Comparison of ENCODE assay signal across 8 cellular contexts in the genomic region with DNA sequence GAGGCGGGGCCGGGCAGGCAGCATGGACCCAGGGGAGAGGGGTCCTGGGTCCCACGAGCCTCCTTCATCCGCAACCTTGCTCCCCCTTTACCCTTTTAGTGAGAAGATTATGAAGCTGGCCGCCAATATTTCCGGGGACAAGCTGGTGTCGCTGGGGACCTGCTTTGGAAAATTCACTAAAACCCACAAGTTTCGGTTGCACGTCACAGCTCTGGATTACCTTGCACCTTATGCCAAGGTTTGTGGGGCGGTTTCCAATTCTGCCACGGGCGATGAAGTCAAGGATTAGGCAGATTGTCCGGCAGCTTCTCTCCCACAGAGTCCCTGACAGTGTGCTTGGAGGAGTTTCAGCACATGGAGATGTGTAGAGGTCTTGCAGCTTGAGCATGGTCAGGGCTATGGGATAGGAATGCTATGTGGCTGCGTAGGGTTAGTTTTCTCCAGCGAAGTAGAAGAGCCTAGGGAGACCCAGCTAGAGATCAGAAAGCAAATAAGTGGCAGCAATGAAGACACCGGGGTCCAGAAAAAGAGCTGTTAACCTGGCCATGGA. TPM values are rescaled to one million over a fixed set of nuclear protein-coding genes. Genes with fewer than 3 reads are reported as not detected.
DNase-seq lines count a peak whose midpoint lies in the region; ATAC-seq lines count a peak whose summit lies in the region.

No MANE protein-coding gene starts in this region.

- peaks cover 9% of the 10 kb centered on the region for H3K36me3 ChIP-seq in iPS-15b (ENCODE audit: control insufficient read depth, insufficient read depth, low read length)

- peak overlapping the region; percentile 94 for H3K4me3 ChIP-seq in iPS-15b (ENCODE audit: low read depth, low read length)

- H3K9me3 ChIP-seq in iPS-15b (ENCODE audit: control insufficient read depth, insufficient read depth, low read length), result no peaks in the 10 kb centered on the region

- H3K9me3 Mint-ChIP-seq in activated T-cell treated with anti-CD3 and anti-CD28 coated beads, Interleukin-2, amount 50 U/mL, for 4 hours, result no peaks in the 10 kb centered on the region

- in situ Hi-C loops in ACHN (cut with HindIII; ENCODE audit: low pct_ligation_motif_present, low pct_unique_long_range_greater_than_20kb, low sequenced_read_pairs), result no loop called here

- no peaks in the 10 kb centered on the region for H3K27me3 Mint-ChIP-seq in activated T-cell treated with anti-CD3 and anti-CD28 coated beads, Interleukin-2, amount 50 U/mL, for 4 hours (ENCODE audit: low read depth)

- H3K9ac ChIP-seq in iPS-15b (ENCODE audit: low read depth, low read length), result peak overlapping the region; percentile 93

- peak in 1 of 2 donors; percentile 1 for ATAC-seq in activated T-cell treated with anti-CD3 and anti-CD28 coated beads, Interleukin-2, amount 50 U/mL, for 4 hours
- ATAC-seq in GM21526 (IDR thresholded peaks at IDR 0.05; ENCODE audit: low FRiP score, unreplicated experiment) (no peak), HG03457 (IDR thresholded peaks at IDR 0.05; ENCODE audit: unreplicated experiment) (no peak)

- H3K27me3 ChIP-seq in iPS-15b (ENCODE audit: control insufficient read depth, insufficient read depth, low read length), result no peaks in the 10 kb centered on the region

- peaks cover 4% of the 10 kb centered on the region for H3K4me1 ChIP-seq in iPS-15b (ENCODE audit: control insufficient read depth, insufficient read depth, low read length)

- peak overlapping the region; percentile 100 for H3K4me3 Mint-ChIP-seq in activated T-cell treated with anti-CD3 and anti-CD28 coated beads, Interleukin-2, amount 50 U/mL, for 4 hours

- H3K36me3 Mint-ChIP-seq in activated T-cell treated with anti-CD3 and anti-CD28 coated beads, Interleukin-2, amount 50 U/mL, for 4 hours (ENCODE audit: insufficient read depth), result peaks cover 34% of the 10 kb centered on the region

- peaks cover 46% of the 10 kb centered on the region for H3K4me1 Mint-ChIP-seq in activated T-cell treated with anti-CD3 and anti-CD28 coated beads, Interleukin-2, amount 50 U/mL, for 4 hours (ENCODE audit: low read depth)

- peak; percentile 74 for DNase-seq in activated effector memory CD4-positive, alpha-beta T cell treated with anti-CD3 and anti-CD28 coated beads, Interleukin-2, amount 50 U/mL, for 16 hours
- DNase-seq in activated effector memory CD4-positive, alpha-beta T cell treated with Interleukin-2 at 50 U/mL for 16 hours, result no peak
- DNase-seq in activated T-cell treated with anti-CD3 and anti-CD28 coated beads, Interleukin-2, amount 50 U/mL, for 4 hours, result no peak
- peak; percentile 58 for DNase-seq in stimulated activated CD8-positive, alpha-beta memory T cell treated with anti-CD3 and anti-CD28 coated beads, Interleukin-4, amount 100 ng/mL, for 48 hours
- DNase-seq in ACHN, result no peak

RNA-seq across cellular contexts. Expression of a gene that starts 0.6 kb away (rescaled TPM):
- total RNA-seq in activated T-cell treated with anti-CD3 and anti-CD28 coated beads, Interleukin-2, amount 50 U/mL, for 4 hours, result 100 to 1,000 TPM; 129 to 136 (median 132) TPM

RNA-seq across cellular contexts. Expression of a gene that starts 0.8 kb away (rescaled TPM):
- total RNA-seq in activated T-cell treated with anti-CD3 and anti-CD28 coated beads, Interleukin-2, amount 50 U/mL, for 4 hours, result 10 to 100 TPM; 34.6 to 47.0 (median 43.1) TPM

RNA-seq across cellular contexts. Expression of a gene that starts 9.8 kb away (rescaled TPM):
- total RNA-seq in activated T-cell treated with anti-CD3 and anti-CD28 coated beads, Interleukin-2, amount 50 U/mL, for 4 hours, result 10 to 100 TPM; 38.2 to 46.7 (median 43.4) TPM

RNA-seq across cellular contexts. Expression of a gene that starts 11.4 kb away (rescaled TPM):
- total RNA-seq in activated T-cell treated with anti-CD3 and anti-CD28 coated beads, Interleukin-2, amount 50 U/mL, for 4 hours, result 1 to 10 TPM in 2 of 3 donors, under 1 TPM in 1; 0.90 to 1.5 (median 1.1) TPM

RNA-seq across cellular contexts. Expression of a gene that starts 29.0 kb away (rescaled TPM):
- 10 to 100 TPM; 41.5 to 45.8 (median 44.1) TPM for total RNA-seq in activated T-cell treated with anti-CD3 and anti-CD28 coated beads, Interleukin-2, amount 50 U/mL, for 4 hours

Comparison
In these comparisons a context has a peak if more than half of its experiments do, and no peak if none do; other contexts are left out.
1. DNase-seq: peak in activated effector memory CD4-positive, alpha-beta T cell treated with anti-CD3 and anti-CD28 coated beads, Interleukin-2, amount 50 U/mL, for 16 hours (single experiment) and stimulated activated CD8-positive, alpha-beta memory T cell treated with anti-CD3 and anti-CD28 coated beads, Interleukin-4, amount 100 ng/mL, for 48 hours (single experiment); none in activated effector memory CD4-positive, alpha-beta T cell treated with Interleukin-2 at 50 U/mL for 16 hours (single experiment), activated T-cell treated with anti-CD3 and anti-CD28 coated beads, Interleukin-2, amount 50 U/mL, for 4 hours (single experiment) and ACHN (single experiment).